In the genomic region with DNA sequence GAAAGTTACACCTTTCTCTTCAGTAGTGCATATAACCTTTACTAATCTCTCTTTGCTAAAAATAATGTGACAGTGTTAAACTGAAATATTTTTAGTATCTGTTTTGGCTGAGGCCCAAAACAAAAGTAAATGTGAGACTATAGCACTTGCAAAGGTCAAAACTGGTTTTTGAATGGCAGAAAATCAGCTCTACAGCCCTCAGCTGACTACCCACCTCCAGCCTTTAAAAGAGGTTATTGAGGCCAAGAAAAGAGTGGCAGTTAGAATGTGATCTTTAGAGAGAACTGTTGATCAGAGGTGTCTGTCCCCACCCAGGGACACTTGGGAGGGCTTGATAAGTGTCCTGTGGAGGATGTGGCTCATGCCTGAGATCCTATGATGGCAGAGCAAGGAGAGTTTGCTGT, we compare ENCODE assay signal across 1 cellular context.
TF ChIP-seq lines count a peak whose summit lies in the region.

No MANE protein-coding gene starts in this region.

TF ChIP-seq in K562, 482 proteins besides CTCF, POLR2A, EP300 and RAD21 (continued from another document and continues in another):
- TF ChIP-seq, protein P1, sequence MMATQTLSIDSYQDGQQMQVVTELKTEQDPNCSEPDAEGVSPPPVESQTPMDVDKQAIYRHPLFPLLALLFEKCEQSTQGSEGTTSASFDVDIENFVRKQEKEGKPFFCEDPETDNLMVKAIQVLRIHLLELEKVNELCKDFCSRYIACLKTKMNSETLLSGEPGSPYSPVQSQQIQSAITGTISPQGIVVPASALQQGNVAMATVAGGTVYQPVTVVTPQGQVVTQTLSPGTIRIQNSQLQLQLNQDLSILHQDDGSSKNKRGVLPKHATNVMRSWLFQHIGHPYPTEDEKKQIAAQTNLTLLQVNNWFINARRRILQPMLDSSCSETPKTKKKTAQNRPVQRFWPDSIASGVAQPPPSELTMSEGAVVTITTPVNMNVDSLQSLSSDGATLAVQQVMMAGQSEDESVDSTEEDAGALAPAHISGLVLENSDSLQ (IDR thresholded peaks at IDR 0.05), result peak; percentile 62
- peak; percentile 59 for TF ChIP-seq SMARCA4 (IDR thresholded peaks at IDR 0.05)
- no peak for TF ChIP-seq RBM17 (IDR thresholded peaks at IDR 0.05; ENCODE audit: borderline replicate concordance, low read depth, low read length)
- no peak for TF ChIP-seq ARHGAP35 (IDR thresholded peaks at IDR 0.05; ENCODE audit: partially characterized antibody)
- TF ChIP-seq, protein P2, sequence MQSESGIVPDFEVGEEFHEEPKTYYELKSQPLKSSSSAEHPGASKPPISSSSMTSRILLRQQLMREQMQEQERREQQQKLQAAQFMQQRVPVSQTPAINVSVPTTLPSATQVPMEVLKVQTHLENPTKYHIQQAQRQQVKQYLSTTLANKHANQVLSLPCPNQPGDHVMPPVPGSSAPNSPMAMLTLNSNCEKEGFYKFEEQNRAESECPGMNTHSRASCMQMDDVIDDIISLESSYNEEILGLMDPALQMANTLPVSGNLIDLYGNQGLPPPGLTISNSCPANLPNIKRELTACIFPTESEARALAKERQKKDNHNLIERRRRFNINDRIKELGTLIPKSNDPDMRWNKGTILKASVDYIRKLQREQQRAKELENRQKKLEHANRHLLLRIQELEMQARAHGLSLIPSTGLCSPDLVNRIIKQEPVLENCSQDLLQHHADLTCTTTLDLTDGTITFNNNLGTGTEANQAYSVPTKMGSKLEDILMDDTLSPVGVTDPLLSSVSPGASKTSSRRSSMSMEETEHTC (IDR thresholded peaks at IDR 0.05), result no peak
- no peak for TF ChIP-seq BDP1 (IDR thresholded peaks at IDR 0.05; ENCODE audit: insufficient read depth, insufficient read length)
- no peak for TF ChIP-seq NCOA6 (IDR thresholded peaks at IDR 0.05)
- TF ChIP-seq, protein P3, sequence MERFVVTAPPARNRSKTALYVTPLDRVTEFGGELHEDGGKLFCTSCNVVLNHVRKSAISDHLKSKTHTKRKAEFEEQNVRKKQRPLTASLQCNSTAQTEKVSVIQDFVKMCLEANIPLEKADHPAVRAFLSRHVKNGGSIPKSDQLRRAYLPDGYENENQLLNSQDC (CRISPR knock-in tag; IDR thresholded peaks at IDR 0.05), result no peak
- no peak for TF ChIP-seq HIVEP1 (CRISPR knock-in tag; IDR thresholded peaks at IDR 0.05)
- no peak for TF ChIP-seq ATF1 (CRISPR knock-in tag; IDR thresholded peaks at IDR 0.05)
- TF ChIP-seq ATF1 (tag; IDR thresholded peaks at IDR 0.05), result no peak
- peak; percentile 82 for TF ChIP-seq ARID1B (IDR thresholded peaks at IDR 0.05)
- no peak for TF ChIP-seq HNRNPK (IDR thresholded peaks at IDR 0.05; ENCODE audit: low read depth, low read length, poor library complexity, severe bottlenecking)
- TF ChIP-seq ILF3 (IDR thresholded peaks at IDR 0.05; ENCODE audit: borderline replicate concordance), result no peak
- TF ChIP-seq KDM1A (IDR thresholded peaks at IDR 0.05), result 0 out of 4 replicates have a peak, but pooled peaks of 1 of the 2 experiments have one; percentile 16
- TF ChIP-seq ZKSCAN3 (CRISPR knock-in tag; IDR thresholded peaks at IDR 0.05), result no peak
- TF ChIP-seq, protein P4, sequence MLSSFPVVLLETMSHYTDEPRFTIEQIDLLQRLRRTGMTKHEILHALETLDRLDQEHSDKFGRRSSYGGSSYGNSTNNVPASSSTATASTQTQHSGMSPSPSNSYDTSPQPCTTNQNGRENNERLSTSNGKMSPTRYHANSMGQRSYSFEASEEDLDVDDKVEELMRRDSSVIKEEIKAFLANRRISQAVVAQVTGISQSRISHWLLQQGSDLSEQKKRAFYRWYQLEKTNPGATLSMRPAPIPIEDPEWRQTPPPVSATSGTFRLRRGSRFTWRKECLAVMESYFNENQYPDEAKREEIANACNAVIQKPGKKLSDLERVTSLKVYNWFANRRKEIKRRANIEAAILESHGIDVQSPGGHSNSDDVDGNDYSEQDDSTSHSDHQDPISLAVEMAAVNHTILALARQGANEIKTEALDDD (IDR thresholded peaks at IDR 0.05), result peak; percentile 43; the same call in 1 of the 2 replicates
- TF ChIP-seq POLR2B (IDR thresholded peaks at IDR 0.05; ENCODE audit: low read depth, partially characterized antibody), result no peak
- TF ChIP-seq ESRRB (CRISPR knock-in tag; IDR thresholded peaks at IDR 0.05; ENCODE audit: borderline replicate concordance), result no peak
- TF ChIP-seq NCOA1 (IDR thresholded peaks at IDR 0.05; ENCODE audit: low read depth), result peak; percentile 37; the same call in 1 of the 2 replicates
- no peak for TF ChIP-seq POLR2G (IDR thresholded peaks at IDR 0.05; ENCODE audit: low read depth, low read length)
- no peak for TF ChIP-seq ZBTB8A (IDR thresholded peaks at IDR 0.05; ENCODE audit: partially characterized antibody)
- TF ChIP-seq POLR2AphosphoS5 (IDR thresholded peaks at IDR 0.05; ENCODE audit: control insufficient read depth, insufficient read depth, low read depth, low read length), result 0 out of 2 replicates have a peak, but pooled peaks have one; percentile 29
- no peak for TF ChIP-seq NCOA2 (IDR thresholded peaks at IDR 0.05; ENCODE audit: partially characterized antibody in 2 of 2)
- TF ChIP-seq BRD4 (IDR thresholded peaks at IDR 0.05), result no peak
- 0 out of 2 replicates have a peak, but pooled peaks have one; percentile 14 for TF ChIP-seq CREM (IDR thresholded peaks at IDR 0.05; ENCODE audit: low read depth)
- TF ChIP-seq ZC3H4 (CRISPR knock-in tag; IDR thresholded peaks at IDR 0.05; ENCODE audit: borderline replicate concordance), result no peak
- TF ChIP-seq ZNF311 (CRISPR knock-in tag; IDR thresholded peaks at IDR 0.05), result no peak
- peak; percentile 21; the same call in 1 of the 2 replicates for TF ChIP-seq CC2D1A (IDR thresholded peaks at IDR 0.05)
- TF ChIP-seq SREBF1 (IDR thresholded peaks at IDR 0.05; ENCODE audit: borderline replicate concordance, low read depth, low read length), result no peak
- TF ChIP-seq EZH2 (IDR thresholded peaks at IDR 0.05; ENCODE audit: borderline replicate concordance, low read depth, low read length), result no peak
- TF ChIP-seq, protein P5, sequence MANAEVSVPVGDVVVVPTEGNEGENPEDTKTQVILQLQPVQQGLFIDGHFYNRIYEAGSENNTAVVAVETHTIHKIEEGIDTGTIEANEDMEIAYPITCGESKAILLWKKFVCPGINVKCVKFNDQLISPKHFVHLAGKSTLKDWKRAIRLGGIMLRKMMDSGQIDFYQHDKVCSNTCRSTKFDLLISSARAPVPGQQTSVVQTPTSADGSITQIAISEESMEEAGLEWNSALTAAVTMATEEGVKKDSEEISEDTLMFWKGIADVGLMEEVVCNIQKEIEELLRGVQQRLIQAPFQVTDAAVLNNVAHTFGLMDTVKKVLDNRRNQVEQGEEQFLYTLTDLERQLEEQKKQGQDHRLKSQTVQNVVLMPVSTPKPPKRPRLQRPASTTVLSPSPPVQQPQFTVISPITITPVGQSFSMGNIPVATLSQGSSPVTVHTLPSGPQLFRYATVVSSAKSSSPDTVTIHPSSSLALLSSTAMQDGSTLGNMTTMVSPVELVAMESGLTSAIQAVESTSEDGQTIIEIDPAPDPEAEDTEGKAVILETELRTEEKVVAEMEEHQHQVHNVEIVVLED (CRISPR knock-in tag; IDR thresholded peaks at IDR 0.05), result no peak
- TF ChIP-seq, protein P6, sequence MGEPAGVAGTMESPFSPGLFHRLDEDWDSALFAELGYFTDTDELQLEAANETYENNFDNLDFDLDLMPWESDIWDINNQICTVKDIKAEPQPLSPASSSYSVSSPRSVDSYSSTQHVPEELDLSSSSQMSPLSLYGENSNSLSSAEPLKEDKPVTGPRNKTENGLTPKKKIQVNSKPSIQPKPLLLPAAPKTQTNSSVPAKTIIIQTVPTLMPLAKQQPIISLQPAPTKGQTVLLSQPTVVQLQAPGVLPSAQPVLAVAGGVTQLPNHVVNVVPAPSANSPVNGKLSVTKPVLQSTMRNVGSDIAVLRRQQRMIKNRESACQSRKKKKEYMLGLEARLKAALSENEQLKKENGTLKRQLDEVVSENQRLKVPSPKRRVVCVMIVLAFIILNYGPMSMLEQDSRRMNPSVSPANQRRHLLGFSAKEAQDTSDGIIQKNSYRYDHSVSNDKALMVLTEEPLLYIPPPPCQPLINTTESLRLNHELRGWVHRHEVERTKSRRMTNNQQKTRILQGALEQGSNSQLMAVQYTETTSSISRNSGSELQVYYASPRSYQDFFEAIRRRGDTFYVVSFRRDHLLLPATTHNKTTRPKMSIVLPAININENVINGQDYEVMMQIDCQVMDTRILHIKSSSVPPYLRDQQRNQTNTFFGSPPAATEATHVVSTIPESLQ (CRISPR knock-in tag; IDR thresholded peaks at IDR 0.05), result no peak
- TF ChIP-seq ZNF41 (CRISPR knock-in tag; conservative IDR thresholded peaks at IDR 0.05), result no peak
- TF ChIP-seq, protein P7, sequence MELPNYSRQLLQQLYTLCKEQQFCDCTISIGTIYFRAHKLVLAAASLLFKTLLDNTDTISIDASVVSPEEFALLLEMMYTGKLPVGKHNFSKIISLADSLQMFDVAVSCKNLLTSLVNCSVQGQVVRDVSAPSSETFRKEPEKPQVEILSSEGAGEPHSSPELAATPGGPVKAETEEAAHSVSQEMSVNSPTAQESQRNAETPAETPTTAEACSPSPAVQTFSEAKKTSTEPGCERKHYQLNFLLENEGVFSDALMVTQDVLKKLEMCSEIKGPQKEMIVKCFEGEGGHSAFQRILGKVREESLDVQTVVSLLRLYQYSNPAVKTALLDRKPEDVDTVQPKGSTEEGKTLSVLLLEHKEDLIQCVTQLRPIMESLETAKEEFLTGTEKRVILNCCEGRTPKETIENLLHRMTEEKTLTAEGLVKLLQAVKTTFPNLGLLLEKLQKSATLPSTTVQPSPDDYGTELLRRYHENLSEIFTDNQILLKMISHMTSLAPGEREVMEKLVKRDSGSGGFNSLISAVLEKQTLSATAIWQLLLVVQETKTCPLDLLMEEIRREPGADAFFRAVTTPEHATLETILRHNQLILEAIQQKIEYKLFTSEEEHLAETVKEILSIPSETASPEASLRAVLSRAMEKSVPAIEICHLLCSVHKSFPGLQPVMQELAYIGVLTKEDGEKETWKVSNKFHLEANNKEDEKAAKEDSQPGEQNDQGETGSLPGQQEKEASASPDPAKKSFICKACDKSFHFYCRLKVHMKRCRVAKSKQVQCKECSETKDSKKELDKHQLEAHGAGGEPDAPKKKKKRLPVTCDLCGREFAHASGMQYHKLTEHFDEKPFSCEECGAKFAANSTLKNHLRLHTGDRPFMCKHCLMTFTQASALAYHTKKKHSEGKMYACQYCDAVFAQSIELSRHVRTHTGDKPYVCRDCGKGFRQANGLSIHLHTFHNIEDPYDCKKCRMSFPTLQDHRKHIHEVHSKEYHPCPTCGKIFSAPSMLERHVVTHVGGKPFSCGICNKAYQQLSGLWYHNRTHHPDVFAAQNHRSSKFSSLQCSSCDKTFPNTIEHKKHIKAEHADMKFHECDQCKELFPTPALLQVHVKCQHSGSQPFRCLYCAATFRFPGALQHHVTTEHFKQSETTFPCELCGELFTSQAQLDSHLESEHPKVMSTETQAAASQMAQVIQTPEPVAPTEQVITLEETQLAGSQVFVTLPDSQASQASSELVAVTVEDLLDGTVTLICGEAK (IDR thresholded peaks at IDR 0.05), result no peak
- TF ChIP-seq, protein P7 (CRISPR knock-in tag; IDR thresholded peaks at IDR 0.05), result no peak
- no peak for TF ChIP-seq CEBPB (tag; IDR thresholded peaks at IDR 0.05)
- TF ChIP-seq, protein P8, sequence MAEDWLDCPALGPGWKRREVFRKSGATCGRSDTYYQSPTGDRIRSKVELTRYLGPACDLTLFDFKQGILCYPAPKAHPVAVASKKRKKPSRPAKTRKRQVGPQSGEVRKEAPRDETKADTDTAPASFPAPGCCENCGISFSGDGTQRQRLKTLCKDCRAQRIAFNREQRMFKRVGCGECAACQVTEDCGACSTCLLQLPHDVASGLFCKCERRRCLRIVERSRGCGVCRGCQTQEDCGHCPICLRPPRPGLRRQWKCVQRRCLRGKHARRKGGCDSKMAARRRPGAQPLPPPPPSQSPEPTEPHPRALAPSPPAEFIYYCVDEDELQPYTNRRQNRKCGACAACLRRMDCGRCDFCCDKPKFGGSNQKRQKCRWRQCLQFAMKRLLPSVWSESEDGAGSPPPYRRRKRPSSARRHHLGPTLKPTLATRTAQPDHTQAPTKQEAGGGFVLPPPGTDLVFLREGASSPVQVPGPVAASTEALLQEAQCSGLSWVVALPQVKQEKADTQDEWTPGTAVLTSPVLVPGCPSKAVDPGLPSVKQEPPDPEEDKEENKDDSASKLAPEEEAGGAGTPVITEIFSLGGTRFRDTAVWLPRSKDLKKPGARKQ (CRISPR knock-in tag; IDR thresholded peaks at IDR 0.05), result no peak
- peak; percentile 75 for TF ChIP-seq CBFA2T2 (conservative IDR thresholded peaks at IDR 0.05)
- TF ChIP-seq GTF2E2 (tag; IDR thresholded peaks at IDR 0.05), result no peak
- TF ChIP-seq, protein P9, sequence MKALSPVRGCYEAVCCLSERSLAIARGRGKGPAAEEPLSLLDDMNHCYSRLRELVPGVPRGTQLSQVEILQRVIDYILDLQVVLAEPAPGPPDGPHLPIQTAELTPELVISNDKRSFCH (CRISPR knock-in tag; IDR thresholded peaks at IDR 0.05), result no peak
- TF ChIP-seq, protein P9 (tag; IDR thresholded peaks at IDR 0.05), result peak; percentile 83; the same call in 1 of the 2 replicates
- TF ChIP-seq MIER1 (IDR thresholded peaks at IDR 0.05; ENCODE audit: low read depth), result no peak
- no peak for TF ChIP-seq TRIM24 (IDR thresholded peaks at IDR 0.05)
- no peak for TF ChIP-seq HDAC8 (tag; IDR thresholded peaks at IDR 0.05)
- TF ChIP-seq MTA3 (IDR thresholded peaks at IDR 0.05; ENCODE audit: borderline replicate concordance), result no peak
- no peak for TF ChIP-seq MYC (IDR thresholded peaks at IDR 0.05; ENCODE audit: low read depth, low read length)
- no peak for TF ChIP-seq MYC (CRISPR knock-in tag; IDR thresholded peaks at IDR 0.05; ENCODE audit: borderline replicate concordance, low read depth)
- TF ChIP-seq ZNF384 (IDR thresholded peaks at IDR 0.05; ENCODE audit: low read depth, low read length), result no peak
